ENCODE assay signal across 8 cellular contexts in genomic region chr10:62732841-62733653, GRCh38.
DNase-seq lines count a peak whose midpoint lies in the region; ATAC-seq lines count a peak whose summit lies in the region.

No MANE protein-coding gene starts in this region.

- in situ Hi-C loops in ACHN (cut with HindIII; ENCODE audit: low pct_ligation_motif_present, low pct_unique_long_range_greater_than_20kb, low sequenced_read_pairs): no loop called here

- peak; percentile 89 for ATAC-seq in GM18867 (IDR thresholded peaks at IDR 0.05; ENCODE audit: unreplicated experiment)
- ATAC-seq in HG02943 (IDR thresholded peaks at IDR 0.05; ENCODE audit: low read depth, unreplicated experiment): peak; percentile 72

- DNase-seq in RPMI7951 (ENCODE audit: low read depth): peak; percentile 90
- DNase-seq in astrocyte of the hippocampus (ENCODE audit: low read depth, low spot score): peak; percentile 82
- DNase-seq in stimulated activated CD4-positive, alpha-beta T cell treated with anti-CD3 and anti-CD28 coated beads, TNF-alpha, amount 100 ng/mL, for 24 hours (ENCODE audit: low read depth in 3 of 3): peak; percentile 40 to 45 (median 40)
- no peak for DNase-seq in ACHN
- no peak for DNase-seq in occipital lobe (lab: John Stamatoyannopoulos, UW)
- no peak for DNase-seq in retina

Comparison
In these comparisons a context has a peak if more than half of its experiments do, and no peak if none do; other contexts are left out.
1. DNase-seq: peak in RPMI7951 (single experiment), astrocyte of the hippocampus (single experiment) and stimulated activated CD4-positive, alpha-beta T cell treated with anti-CD3 and anti-CD28 coated beads, TNF-alpha, amount 100 ng/mL, for 24 hours (3 of 3); none in ACHN (single experiment), occipital lobe (single experiment) and retina (single experiment).